In genomic region chr12:108734200-108734906, GRCh38 we compare ENCODE assay signal across 7 cellular contexts. TPM values are rescaled to one million over a fixed set of nuclear protein-coding genes. Genes with fewer than 3 reads are reported as not detected.
A peak's percentile ranks its signal among the peaks of the same experiment; 100 is the strongest.
DNase-seq lines count a peak whose midpoint lies in the region; ATAC-seq and TF ChIP-seq lines count a peak whose summit lies in the region.

No MANE protein-coding gene starts in this region.

- H3K4me3 ChIP-seq in breast epithelium (no peak overlapping the region), muscle layer of duodenum (ENCODE audit: low read depth in 1 of 2, low read length in 2 of 2) (no peak overlapping the region)

- no peak for TF ChIP-seq POLR2A in breast epithelium (IDR thresholded peaks at IDR 0.05)

- ATAC-seq in HG03469 (IDR thresholded peaks at IDR 0.05; ENCODE audit: unreplicated experiment) = no peak

- no peaks in the 10 kb centered on the region for H3K9me3 ChIP-seq in breast epithelium
- no peaks in the 10 kb centered on the region for H3K9me3 ChIP-seq in muscle layer of duodenum (ENCODE audit: control insufficient read depth in 1 of 2, low read length in 2 of 2)

- H3K27me3 ChIP-seq in breast epithelium (no peaks in the 10 kb centered on the region), muscle layer of duodenum (ENCODE audit: low read depth, low read length) (no peaks in the 10 kb centered on the region)

- intact Hi-C loops in breast epithelium (cut with DNase I; ENCODE audit: low total_unique reads) = no loop called here

- DNase-seq in GM04504 (ENCODE audit: low read depth) (peak; percentile 88), NAMALWA (ENCODE audit: low spot score) (peak; percentile 35), breast epithelium (ENCODE audit: low spot score in 2 of 2) (no peak), NCI-H2029 (lab: John Stamatoyannopoulos, UW) (no peak), caudate nucleus (lab: John Stamatoyannopoulos, UW) (no peak)

- TF ChIP-seq CTCF in breast epithelium (IDR thresholded peaks at IDR 0.05) = no peak

- H3K27ac ChIP-seq in breast epithelium (peak overlapping the region; percentile 58 to 60), muscle layer of duodenum (ENCODE audit: low read length) (peak overlapping the region; percentile 79), caudate nucleus (ENCODE audit: low read depth, low read length) (no peak overlapping the region)

- no peaks in the 10 kb centered on the region for H3K4me1 ChIP-seq in breast epithelium
- peaks cover 0 to 6% of the 10 kb centered on the region in 2 donors for H3K4me1 ChIP-seq in muscle layer of duodenum (ENCODE audit: control insufficient read depth in 1 of 2, insufficient read depth in 2 of 2, low read length in 2 of 2)

- H3K36me3 ChIP-seq in breast epithelium (no peaks in the 10 kb centered on the region), muscle layer of duodenum (ENCODE audit: control insufficient read depth in 1 of 2, insufficient read depth in 2 of 2, low read length in 2 of 2) (peaks cover 0 to 12% of the 10 kb centered on the region in 2 donors)

RNA-seq across cellular contexts. Expression of gene CORO1C, which starts 3.0 kb away (rescaled TPM):
- 100 to 1,000 TPM; 121 to 155 (median 149) TPM for total RNA-seq in breast epithelium

Comparison
In these comparisons a context has a peak if more than half of its experiments do, and no peak if none do; other contexts are left out.
1. DNase-seq: peak in GM04504 (single experiment) and NAMALWA (single experiment); none in breast epithelium (0 of 2), NCI-H2029 (single experiment) and caudate nucleus (0 of 61).